Comparison of ENCODE assay signal across 16 cellular contexts in genomic region chr14:91971188-91971778, GRCh38. TPM values are rescaled to one million over a fixed set of nuclear protein-coding genes. Genes with fewer than 3 reads are reported as not detected.
DNase-seq lines count a peak whose midpoint lies in the region; ATAC-seq and TF ChIP-seq lines count a peak whose summit lies in the region.
"Had no signal": no experiment of that assay in that cellular context is flagged by ENCODE, and none has a peak within 500 bp of the region (broad histone marks: within the 10 kb centered on the region; RNA-seq: fewer than 3 reads in every experiment).

No MANE protein-coding gene starts in this region.

- no peak overlapping the region for H3K4me3 ChIP-seq in CD8-positive, alpha-beta memory T cell (ENCODE audit: low read length)
- no peak overlapping the region for H3K4me3 ChIP-seq in foreskin fibroblast (ENCODE audit: low read depth in 1 of 2, low read length in 2 of 2)
- H3K4me3 ChIP-seq: A549, BLaER1, GM23248, HAP-1 had no signal

- H3K36me3 Mint-ChIP-seq in activated CD4-positive, alpha-beta T cell treated with anti-CD3 and anti-CD28 coated beads, Interleukin-2, amount 10 ng/mL, durations not matched to agents 24 days and 14 days (ENCODE audit: low read depth), result peaks cover 39% of the 10 kb centered on the region
- H3K36me3 Mint-ChIP-seq in CD8-positive, alpha-beta memory T cell, result peaks cover 0 to 65% (median 14%) of the 10 kb centered on the region in 3 donors
- peaks cover 0 to 70% (median 15%) of the 10 kb centered on the region in 3 donors for H3K36me3 Mint-ChIP-seq in naive thymus-derived CD8-positive, alpha-beta T cell

- peaks cover 4% of the 10 kb centered on the region for H3K4me1 Mint-ChIP-seq in activated CD4-positive, alpha-beta T cell treated with anti-CD3 and anti-CD28 coated beads, Interleukin-2, amount 10 ng/mL, durations not matched to agents 24 days and 14 days
- H3K4me1 Mint-ChIP-seq in CD8-positive, alpha-beta memory T cell, result peaks cover 11 to 23% (median 13%) of the 10 kb centered on the region in 3 donors
- H3K4me1 Mint-ChIP-seq in naive thymus-derived CD8-positive, alpha-beta T cell, result peaks cover 11 to 23% (median 12%) of the 10 kb centered on the region in 4 donors

- H3K27ac Mint-ChIP-seq in activated CD4-positive, alpha-beta T cell treated with anti-CD3 and anti-CD28 coated beads, Interleukin-2, amount 10 ng/mL, durations not matched to agents 24 days and 14 days, result no peak overlapping the region
- H3K27ac Mint-ChIP-seq in CD8-positive, alpha-beta memory T cell, result peak overlapping the region in 6 of 8 donors; percentile 9 to 70 (median 31)
- peak overlapping the region in 9 of 10 donors; percentile 4 to 83 (median 46) for H3K27ac Mint-ChIP-seq in naive thymus-derived CD8-positive, alpha-beta T cell

- no peaks in the 10 kb centered on the region for H3K27me3 Mint-ChIP-seq in activated CD4-positive, alpha-beta T cell treated with anti-CD3 and anti-CD28 coated beads, Interleukin-2, amount 10 ng/mL, durations not matched to agents 24 days and 14 days
- H3K27me3 Mint-ChIP-seq in CD8-positive, alpha-beta memory T cell, result no peaks in the 10 kb centered on the region
- no peaks in the 10 kb centered on the region for H3K27me3 Mint-ChIP-seq in naive thymus-derived CD8-positive, alpha-beta T cell
- H3K27me3 Mint-ChIP-seq: IgD-negative memory B cell had no signal

- ATAC-seq in left lobe of liver, result peak; percentile 72
- ATAC-seq in naive thymus-derived CD8-positive, alpha-beta T cell, result no peak
- ATAC-seq: A549 had no signal

- H3K9me3 ChIP-seq in CD8-positive, alpha-beta memory T cell (ENCODE audit: low read length), result no peaks in the 10 kb centered on the region
- H3K9me3 ChIP-seq: A549, BLaER1, Caco-2, HAP-1 had no signal

- no peak overlapping the region for H3K27ac ChIP-seq in CD8-positive, alpha-beta memory T cell (ENCODE audit: low read depth, low read length)
- H3K27ac ChIP-seq: 22Rv1, A549, BLaER1, GM23248 had no signal

- no peaks in the 10 kb centered on the region for H3K9me3 Mint-ChIP-seq in activated CD4-positive, alpha-beta T cell treated with anti-CD3 and anti-CD28 coated beads, Interleukin-2, amount 10 ng/mL, durations not matched to agents 24 days and 14 days
- no peaks in the 10 kb centered on the region for H3K9me3 Mint-ChIP-seq in CD8-positive, alpha-beta memory T cell
- H3K9me3 Mint-ChIP-seq in naive thymus-derived CD8-positive, alpha-beta T cell, result no peaks in the 10 kb centered on the region
- H3K9me3 Mint-ChIP-seq: CD14-positive monocyte, IgD-negative memory B cell had no signal

- DNase-seq in activated CD4-positive, alpha-beta T cell treated with anti-CD3 and anti-CD28 coated beads, Interleukin-2, amount 10 ng/mL, durations not matched to agents 24 days and 14 days, result peak; percentile 38
- no peak for DNase-seq in activated CD4-positive, alpha-beta T cell treated with anti-CD3 and anti-CD28 coated beads, Interleukin-2, amount 50 U/mL, for 48 hours
- no peak for DNase-seq in CD8-positive, alpha-beta memory T cell
- DNase-seq in left lobe of liver (ENCODE audit: low spot score) (no peak), cerebellar nuclear complex (lab: John Stamatoyannopoulos, UW) (no peak), foreskin fibroblast (no peak)
- no peak for DNase-seq in naive thymus-derived CD8-positive, alpha-beta T cell
- DNase-seq in stimulated activated CD4-positive, alpha-beta T cell treated with anti-CD3 and anti-CD28 coated beads, Interleukin-15, amount 100 ng/mL, for 24 hours, result no peak
- DNase-seq: Caco-2, GM23248 had no signal

- CTCF ChIA-PET in CD8-positive, alpha-beta memory T cell (lab: Charles Lee), result no interaction called here

- no peak for TF ChIP-seq CTCF in foreskin fibroblast (IDR thresholded peaks at IDR 0.05; ENCODE audit: low read depth, low read length)

- peaks cover 11% of the 10 kb centered on the region for H3K4me1 ChIP-seq in CD8-positive, alpha-beta memory T cell (ENCODE audit: insufficient read depth, low read length)
- H3K4me1 ChIP-seq: A549, Caco-2, HAP-1 had no signal

- intact Hi-C loops in activated CD4-positive, alpha-beta T cell treated with anti-CD3 and anti-CD28 coated beads, Interleukin-2, amount 10 ng/mL, durations not matched to agents 24 days and 14 days (cut with micrococcal nuclease), result no loop called here

- peaks cover 29% of the 10 kb centered on the region for H3K36me3 ChIP-seq in CD8-positive, alpha-beta memory T cell (ENCODE audit: insufficient read depth, low read length)

- H3K4me3 Mint-ChIP-seq in activated CD4-positive, alpha-beta T cell treated with anti-CD3 and anti-CD28 coated beads, Interleukin-2, amount 10 ng/mL, durations not matched to agents 24 days and 14 days, result no peak overlapping the region
- no peak overlapping the region for H3K4me3 Mint-ChIP-seq in CD8-positive, alpha-beta memory T cell
- no peak overlapping the region for H3K4me3 Mint-ChIP-seq in naive thymus-derived CD8-positive, alpha-beta T cell
- H3K4me3 Mint-ChIP-seq: CD14-positive monocyte, IgD-negative memory B cell had no signal

- no peaks in the 10 kb centered on the region for H3K27me3 ChIP-seq in CD8-positive, alpha-beta memory T cell (ENCODE audit: insufficient read depth, low read length, poor library complexity, severe bottlenecking)
- H3K27me3 ChIP-seq: BLaER1 had no signal

- POLR2A ChIA-PET in CD8-positive, alpha-beta memory T cell (lab: Charles Lee), result interaction anchor here (0.6 to 0.7 kb wide), 2 partner anchors 480 to 648 kb away, joined by 3 to 9 read pairs; no protein-coding TSS in a partner anchor
- POLR2A ChIA-PET in naive thymus-derived CD8-positive, alpha-beta T cell (lab: Charles Lee), result interaction anchor here (0.6 kb wide), 1 partner anchor 106 kb away, joined by 5 read pairs; no protein-coding TSS in a partner anchor

RNA-seq across cellular contexts. Expression of gene FBLN5, which starts 23.8 kb away (rescaled TPM):
- total RNA-seq in activated CD4-positive, alpha-beta T cell treated with anti-CD3 and anti-CD28 coated beads, Interleukin-2, amount 10 ng/mL, durations not matched to agents 24 days and 14 days, result 0.68 and 1.3 TPM in 2 replicates
- total RNA-seq in CD8-positive, alpha-beta memory T cell, result under 1 TPM; 0.82 to 0.96 TPM
- polyA plus RNA-seq in CD8-positive, alpha-beta memory T cell, result 12.1 TPM
- 7.7 TPM for total RNA-seq in left lobe of liver
- total RNA-seq in naive thymus-derived CD8-positive, alpha-beta T cell, result 1 to 10 TPM; 7.2 to 8.1 TPM
- polyA plus RNA-seq in naive thymus-derived CD8-positive, alpha-beta T cell, result 10 to 100 TPM; 21.2 to 37.7 (median 25.3) TPM
